In genomic region chr17:65055708-65056638, GRCh38 we compare ENCODE assay signal across 8 cellular contexts. TPM values are rescaled to one million over a fixed set of nuclear protein-coding genes. Genes with fewer than 3 reads are reported as not detected.
DNase-seq lines count a peak whose midpoint lies in the region; ATAC-seq and TF ChIP-seq lines count a peak whose summit lies in the region.

No MANE protein-coding gene starts in this region.

- no peaks in the 10 kb centered on the region for H4K20me1 ChIP-seq in fibroblast of lung (ENCODE audit: control insufficient read depth, extremely low read depth, insufficient read depth, low read length)

- H2AFZ ChIP-seq in fibroblast of lung (ENCODE audit: low read length): peak overlapping the region; percentile 88

- H3K36me3 ChIP-seq in fibroblast of lung (ENCODE audit: control insufficient read depth, insufficient read depth, low read length): peaks cover 5% of the 10 kb centered on the region

- H3K27ac Mint-ChIP-seq in naive B cell: peak overlapping the region; percentile 98 to 100 (median 100)
- H3K27ac Mint-ChIP-seq in stimulated activated naive CD8-positive, alpha-beta T cell treated with anti-CD3 and anti-CD28 coated beads, Interleukin-15, Interleukin-2, amounts not matched to agents 100 ng/mL and 50 ng/mL, for 24 hours: peak overlapping the region; percentile 100

- H3K27ac ChIP-seq in fibroblast of lung (ENCODE audit: insufficient read depth, low read length): peak overlapping the region; percentile 94

- peak overlapping the region; percentile 91 for H3K9ac ChIP-seq in fibroblast of lung (ENCODE audit: insufficient read depth, low read length)

- no peaks in the 10 kb centered on the region for H3K27me3 ChIP-seq in fibroblast of lung (ENCODE audit: control insufficient read depth, insufficient read depth, low read length)

- peaks cover 34 to 45% (median 39%) of the 10 kb centered on the region in 3 donors for H3K4me1 Mint-ChIP-seq in naive B cell
- H3K4me1 Mint-ChIP-seq in stimulated activated naive CD8-positive, alpha-beta T cell treated with anti-CD3 and anti-CD28 coated beads, Interleukin-15, Interleukin-2, amounts not matched to agents 100 ng/mL and 50 ng/mL, for 24 hours (ENCODE audit: low read depth): peaks cover 52% of the 10 kb centered on the region

- H3K4me3 ChIP-seq in fibroblast of lung (replicated peaks in 1 of 4; ENCODE audit: control extremely low read depth in 1 of 4, insufficient read depth in 1 of 4, low read depth in 3 of 4, low read length in 4 of 4): peak overlapping the region; percentile 79 to 99 (median 88)

- H3K4me2 ChIP-seq in fibroblast of lung (ENCODE audit: extremely low read depth, insufficient read depth, low read length): peak overlapping the region; percentile 93

- H3K27me3 Mint-ChIP-seq in naive B cell: no peaks in the 10 kb centered on the region
- peaks cover 3% of the 10 kb centered on the region for H3K27me3 Mint-ChIP-seq in stimulated activated naive CD8-positive, alpha-beta T cell treated with anti-CD3 and anti-CD28 coated beads, Interleukin-15, Interleukin-2, amounts not matched to agents 100 ng/mL and 50 ng/mL, for 24 hours

- H3K9me3 ChIP-seq in fibroblast of lung (ENCODE audit: control insufficient read depth, insufficient read depth, low read depth, low read length): no peaks in the 10 kb centered on the region

- H3K36me3 Mint-ChIP-seq in naive B cell: peaks cover 3 to 19% of the 10 kb centered on the region in 2 donors
- H3K36me3 Mint-ChIP-seq in stimulated activated naive CD8-positive, alpha-beta T cell treated with anti-CD3 and anti-CD28 coated beads, Interleukin-15, Interleukin-2, amounts not matched to agents 100 ng/mL and 50 ng/mL, for 24 hours (ENCODE audit: low read depth): peaks cover 46% of the 10 kb centered on the region

- peak overlapping the region; percentile 94 to 100 (median 98) for H3K4me3 Mint-ChIP-seq in naive B cell
- H3K4me3 Mint-ChIP-seq in stimulated activated naive CD8-positive, alpha-beta T cell treated with anti-CD3 and anti-CD28 coated beads, Interleukin-15, Interleukin-2, amounts not matched to agents 100 ng/mL and 50 ng/mL, for 24 hours: peak overlapping the region; percentile 99

- H3K4me1 ChIP-seq in fibroblast of lung (ENCODE audit: control insufficient read depth, extremely low read depth, insufficient read depth, low read length): no peaks in the 10 kb centered on the region

- ATAC-seq in HG02623 (IDR thresholded peaks at IDR 0.05; ENCODE audit: unreplicated experiment): peak; percentile 31
- ATAC-seq in naive B cell (ENCODE audit: low read depth in 2 of 2): peak; percentile 22 to 26

- H3K79me2 ChIP-seq in fibroblast of lung (ENCODE audit: control insufficient read depth, insufficient read depth, low read length): peaks cover 47% of the 10 kb centered on the region

- H3K9me3 Mint-ChIP-seq in naive B cell: no peaks in the 10 kb centered on the region
- H3K9me3 Mint-ChIP-seq in stimulated activated naive CD8-positive, alpha-beta T cell treated with anti-CD3 and anti-CD28 coated beads, Interleukin-15, Interleukin-2, amounts not matched to agents 100 ng/mL and 50 ng/mL, for 24 hours: no peaks in the 10 kb centered on the region

- TF ChIP-seq CTCF in fibroblast of lung (conservative IDR thresholded peaks at IDR 0.05 in 1 of 2, IDR thresholded peaks at IDR 0.05 in 1 of 2; ENCODE audit: low read depth in 1 of 2, low read length in 2 of 2): no peak

- DNase-seq in NCI-H1417 (lab: John Stamatoyannopoulos, UW): peak in 2 of 3 experiments; percentile 49 to 65
- DNase-seq in NCI-H1417 treated with DMSO at 0.1 percent for 48 hours (lab: John Stamatoyannopoulos, UW): no peak
- peak; percentile 70 for DNase-seq in NCI-H69 (lab: John Stamatoyannopoulos, UW)
- peak; percentile 52 for DNase-seq in activated T-helper 1 cell treated with Interleukin-2 at 50 U/mL for 16 hours (ENCODE audit: low read depth)
- peak; percentile 30 to 43 for DNase-seq in fibroblast of lung (ENCODE audit: low read depth in 2 of 2)
- DNase-seq in naive B cell: peak; percentile 50

RNA-seq across cellular contexts. Expression of gene GNA13, which starts 0.6 kb away (rescaled TPM):
- 52.1 and 65.2 TPM in 2 replicates for total RNA-seq in fibroblast of lung
- polyA plus RNA-seq in fibroblast of lung (44.6 and 50.3 TPM in 2 replicates), naive B cell (ENCODE audit: low read depth in 6 of 6) (10 to 100 TPM; 45.6 to 53.9 (median 50.9) TPM)
- polyA plus RNA-seq in fibroblast of lung (2012): 21.2 and 22.6 TPM in 2 replicates
- 8.3 and 9.6 TPM in 2 replicates for polyA minus RNA-seq in fibroblast of lung (ENCODE audit: low replicate concordance)
